ENCODE assay signal across 16 cellular contexts in genomic region chr15:66433726-66434125, GRCh38. TPM values are rescaled to one million over a fixed set of nuclear protein-coding genes. Genes with fewer than 3 reads are reported as not detected.
DNase-seq lines count a peak whose midpoint lies in the region; ATAC-seq and TF ChIP-seq lines count a peak whose summit lies in the region.
"Had no signal": no experiment of that assay in that cellular context is flagged by ENCODE, and none has a peak within 500 bp of the region (broad histone marks: within the 10 kb centered on the region; RNA-seq: fewer than 3 reads in every experiment).

No MANE protein-coding gene starts in this region.

- no peak overlapping the region for H4K91ac ChIP-seq in IMR-90 (ENCODE audit: insufficient read depth, low read depth, low read length)

- H3K56ac ChIP-seq in IMR-90 (ENCODE audit: extremely low read depth, insufficient read depth, low read length): no peak overlapping the region

- WGBS in IMR-90 (ENCODE audit: extremely low coverage in 2 of 2, insufficient read length in 1 of 2), 2 experiments: no CpG with 5 or more reads among the region's 2 CpGs
- WGBS in gastroesophageal sphincter (ENCODE audit: low coverage in 1 of 2), 2 donors: 75% methylated on average over 2 of the region's 2 CpGs; no CpG with 5 or more reads in 1 of the 2 donors

- H4K20me1 ChIP-seq in IMR-90 (ENCODE audit: insufficient read depth, low read length): peaks cover 48% of the 10 kb centered on the region

- TF ChIP-seq CTCF in IMR-90 (conservative IDR thresholded peaks at IDR 0.05; ENCODE audit: low read depth, low read length) (no peak), neutrophil (IDR thresholded peaks at IDR 0.05) (no peak), gastroesophageal sphincter (IDR thresholded peaks at IDR 0.05) (no peak)

- no peak for TF ChIP-seq EP300 in gastroesophageal sphincter (IDR thresholded peaks at IDR 0.05)

- no peak overlapping the region for H3K23ac ChIP-seq in IMR-90 (ENCODE audit: low read depth, low read length)

- H2BK15ac ChIP-seq in IMR-90 (ENCODE audit: low read depth, low read length): no peak overlapping the region

- no peak overlapping the region for H4K5ac ChIP-seq in IMR-90 (ENCODE audit: low read depth, low read length)

- H2AK9ac ChIP-seq in IMR-90 (replicated peaks; ENCODE audit: low read depth, low read length, poor library complexity): no peak overlapping the region

- TF ChIP-seq RAD21 in IMR-90 (IDR thresholded peaks at IDR 0.05; ENCODE audit: low read length): no peak

- no peak overlapping the region for H2BK20ac ChIP-seq in IMR-90 (ENCODE audit: low read depth, low read length)

- H3K27ac ChIP-seq in IMR-90 (ENCODE audit: insufficient read depth, low read length): no peak overlapping the region
- peak overlapping the region; percentile 67 for H3K27ac ChIP-seq in neutrophil
- no peak overlapping the region for H3K27ac ChIP-seq in gastroesophageal sphincter
- H3K27ac ChIP-seq: HL-60, psoas muscle had no signal

- no peak overlapping the region for H3K27ac Mint-ChIP-seq in activated CD4-positive, alpha-beta memory T cell treated with anti-CD3 and anti-CD28 coated beads for 36 hours
- H3K27ac Mint-ChIP-seq in activated CD4-positive, alpha-beta memory T cell treated with anti-CD3 and anti-CD28 coated beads, Interleukin-2, amount 10 ng/mL, durations not matched to agents 7 days and 5 days: no peak overlapping the region
- H3K27ac Mint-ChIP-seq: activated T-cell treated with anti-CD3 and anti-CD28 coated beads, Interleukin-2, amount 50 U/mL, for 72 hours had no signal

- no peak overlapping the region for H2BK120ac ChIP-seq in IMR-90 (ENCODE audit: low read depth, low read length)

- no peak overlapping the region for H3K9ac ChIP-seq in IMR-90 (ENCODE audit: low read depth, low read length)

- H3K4ac ChIP-seq in IMR-90 (ENCODE audit: low read depth, low read length): no peak overlapping the region

- peaks cover 12% of the 10 kb centered on the region for H3K9me1 ChIP-seq in IMR-90 (ENCODE audit: insufficient read depth, low read length)

- no peak overlapping the region for H3K14ac ChIP-seq in IMR-90 (replicated peaks; ENCODE audit: low read depth, low read length)

- no peak overlapping the region for H2AFZ ChIP-seq in IMR-90 (replicated peaks; ENCODE audit: low read length, poor library complexity)

- H4K8ac ChIP-seq in IMR-90 (ENCODE audit: low read depth in 2 of 2, low read length in 2 of 2): no peak overlapping the region

- BruUV-seq in IMR-90 (replicated peaks; lab: Mats Ljungman, UMichigan): no TSS peak

- H3K4me3 Mint-ChIP-seq in activated CD4-positive, alpha-beta memory T cell treated with anti-CD3 and anti-CD28 coated beads for 36 hours: no peak overlapping the region
- no peak overlapping the region for H3K4me3 Mint-ChIP-seq in activated CD4-positive, alpha-beta memory T cell treated with anti-CD3 and anti-CD28 coated beads, Interleukin-2, amount 10 ng/mL, durations not matched to agents 7 days and 5 days
- H3K4me3 Mint-ChIP-seq: activated T-cell treated with anti-CD3 and anti-CD28 coated beads, Interleukin-2, amount 50 U/mL, for 72 hours; naive B cell had no signal

- no peak for TF ChIP-seq POLR2A in IMR-90 (IDR thresholded peaks at IDR 0.05; ENCODE audit: low read depth, low read length)
- no peak for TF ChIP-seq POLR2A in gastroesophageal sphincter (IDR thresholded peaks at IDR 0.05)

- H3K9me3 Mint-ChIP-seq in activated CD4-positive, alpha-beta memory T cell treated with anti-CD3 and anti-CD28 coated beads for 36 hours: no peaks in the 10 kb centered on the region
- H3K9me3 Mint-ChIP-seq in activated CD4-positive, alpha-beta memory T cell treated with anti-CD3 and anti-CD28 coated beads, Interleukin-2, amount 10 ng/mL, durations not matched to agents 7 days and 5 days: no peaks in the 10 kb centered on the region
- H3K9me3 Mint-ChIP-seq: activated T-cell treated with anti-CD3 and anti-CD28 coated beads, Interleukin-2, amount 50 U/mL, for 72 hours; naive B cell had no signal

- H3K27me3 ChIP-seq in IMR-90 (ENCODE audit: control insufficient read depth, insufficient read depth, low read length) (no peaks in the 10 kb centered on the region), neutrophil (no peaks in the 10 kb centered on the region), gastroesophageal sphincter (no peaks in the 10 kb centered on the region)

- CTCF ChIA-PET in activated CD4-positive, alpha-beta memory T cell treated with anti-CD3 and anti-CD28 coated beads for 36 hours (lab: Charles Lee): interaction anchor here (0.6 to 1.7 kb wide), 4 partner anchors 32 to 690 kb away, joined by 3 to 6 read pairs (median 4); partner anchors contain the start of gene SNAPC5
- CTCF ChIA-PET in activated CD4-positive, alpha-beta memory T cell treated with anti-CD3 and anti-CD28 coated beads, Interleukin-2, amount 10 ng/mL, durations not matched to agents 7 days and 5 days (lab: Charles Lee): interaction anchor here (1.3 kb wide), 1 partner anchor 64 kb away, joined by 3 read pairs; the partner anchor contains the start of gene SNAPC5
- CTCF ChIA-PET in IMR-90 (lab: Yijun Ruan, JAX): no interaction called here

- dilution Hi-C loops in IMR-90 (cut with HindIII; ENCODE audit: low sequenced_read_pairs, unreplicated experiment): no loop called here

- intact Hi-C loops in activated CD4-positive, alpha-beta memory T cell treated with anti-CD3 and anti-CD28 coated beads for 36 hours (cut with micrococcal nuclease): no loop called here
- intact Hi-C loops in IMR-90 (cut with micrococcal nuclease): no loop called here

- in situ Hi-C loops in IMR-90 (cut with MboI; ENCODE audit: low sequenced_read_pairs): no loop called here

- peaks cover 43% of the 10 kb centered on the region for H3K4me1 Mint-ChIP-seq in activated CD4-positive, alpha-beta memory T cell treated with anti-CD3 and anti-CD28 coated beads for 36 hours (ENCODE audit: low read depth)
- peaks cover 29% of the 10 kb centered on the region for H3K4me1 Mint-ChIP-seq in activated CD4-positive, alpha-beta memory T cell treated with anti-CD3 and anti-CD28 coated beads, Interleukin-2, amount 10 ng/mL, durations not matched to agents 7 days and 5 days

- H3K4me1 ChIP-seq in IMR-90 (ENCODE audit: control insufficient read depth, insufficient read depth, low read length) (no peaks in the 10 kb centered on the region), neutrophil (ENCODE audit: control insufficient read depth in 1 of 2, insufficient read depth in 1 of 2, low read depth in 1 of 2, low read length in 1 of 2) (peaks cover 22 to 31% of the 10 kb centered on the region in 2 experiments), gastroesophageal sphincter (no peaks in the 10 kb centered on the region)
- H3K4me1 ChIP-seq: psoas muscle had no signal

- peaks cover 26% of the 10 kb centered on the region for H3K36me3 Mint-ChIP-seq in activated CD4-positive, alpha-beta memory T cell treated with anti-CD3 and anti-CD28 coated beads for 36 hours
- H3K36me3 Mint-ChIP-seq in activated CD4-positive, alpha-beta memory T cell treated with anti-CD3 and anti-CD28 coated beads, Interleukin-2, amount 10 ng/mL, durations not matched to agents 7 days and 5 days (ENCODE audit: low read depth): peaks cover 47% of the 10 kb centered on the region

- no peak overlapping the region for H2BK5ac ChIP-seq in IMR-90 (ENCODE audit: low read depth, low read length, poor library complexity, severe bottlenecking)

- H3K18ac ChIP-seq in IMR-90 (ENCODE audit: low read depth, low read length): no peak overlapping the region

- ATAC-seq in IMR-90 (ENCODE audit: low read depth) (peak; percentile 32; the same call in 1 of the 2 replicates), gastroesophageal sphincter (no peak)
- ATAC-seq: psoas muscle had no signal

- no peaks in the 10 kb centered on the region for H3K27me3 Mint-ChIP-seq in activated CD4-positive, alpha-beta memory T cell treated with anti-CD3 and anti-CD28 coated beads for 36 hours
- H3K27me3 Mint-ChIP-seq in activated CD4-positive, alpha-beta memory T cell treated with anti-CD3 and anti-CD28 coated beads, Interleukin-2, amount 10 ng/mL, durations not matched to agents 7 days and 5 days: no peaks in the 10 kb centered on the region
- H3K27me3 Mint-ChIP-seq: naive B cell had no signal

- H3K36me3 ChIP-seq in IMR-90 (ENCODE audit: control insufficient read depth, insufficient read depth, low read length) (peaks cover 15% of the 10 kb centered on the region), neutrophil (peaks cover 39% of the 10 kb centered on the region), gastroesophageal sphincter (peaks cover 0 to 40% of the 10 kb centered on the region in 2 donors)

- H3K4me3 ChIP-seq in IMR-90 (ENCODE audit: insufficient read depth, low read depth, low read length): no peak overlapping the region
- no peak overlapping the region for H3K4me3 ChIP-seq in neutrophil (ENCODE audit: low read depth in 1 of 2, low read length in 1 of 2)
- no peak overlapping the region for H3K4me3 ChIP-seq in gastroesophageal sphincter
- H3K4me3 ChIP-seq: lung, psoas muscle had no signal

- H3K79me1 ChIP-seq in IMR-90 (ENCODE audit: low read depth in 1 of 2, low read length in 2 of 2): peaks cover 46 to 75% of the 10 kb centered on the region in 2 experiments

- POLR2A ChIA-PET in activated CD4-positive, alpha-beta memory T cell treated with anti-CD3 and anti-CD28 coated beads for 36 hours (lab: Charles Lee): no interaction called here
- POLR2A ChIA-PET in activated CD4-positive, alpha-beta memory T cell treated with anti-CD3 and anti-CD28 coated beads, Interleukin-2, amount 10 ng/mL, durations not matched to agents 7 days and 5 days (lab: Charles Lee): no interaction called here
- POLR2A ChIA-PET in IMR-90 (lab: Charles Lee; ENCODE audit: unreplicated experiment): no interaction called here

- H3K4me2 ChIP-seq in IMR-90 (ENCODE audit: low read depth, low read length): no peak overlapping the region

- no peaks in the 10 kb centered on the region for H3K9me3 ChIP-seq in IMR-90 (ENCODE audit: control insufficient read depth, insufficient read depth, low read length)
- H3K9me3 ChIP-seq in neutrophil: no peaks in the 10 kb centered on the region
- no peaks in the 10 kb centered on the region for H3K9me3 ChIP-seq in gastroesophageal sphincter
- H3K9me3 ChIP-seq: psoas muscle had no signal

- no peak overlapping the region for H2AK5ac ChIP-seq in IMR-90 (ENCODE audit: low read depth, low read length)

- DNase-seq in activated CD4-positive, alpha-beta memory T cell treated with anti-CD3 and anti-CD28 coated beads for 36 hours: peak; percentile 17
- DNase-seq in activated CD4-positive, alpha-beta memory T cell treated with anti-CD3 and anti-CD28 coated beads, Interleukin-2, amount 10 ng/mL, durations not matched to agents 7 days and 5 days: no peak
- DNase-seq in IMR-90: peak; percentile 17
- peak; percentile 59 for DNase-seq in amniotic epithelial cell (ENCODE audit: low read depth)
- DNase-seq in ureter (ENCODE audit: low spot score): no peak
- DNase-seq in SKM-1 (lab: John Stamatoyannopoulos, UW; ENCODE audit: unreplicated experiment): no peak
- DNase-seq: activated T-cell treated with anti-CD3 and anti-CD28 coated beads, Interleukin-2, amount 50 U/mL, for 72 hours; aorta; naive B cell; NCI-H1417; NCI-H2171 treated with DMSO at 0.1 percent for 48 hours; psoas muscle had no signal

RNA-seq across cellular contexts. Expression of gene MAP2K1, which starts 47.0 kb away (rescaled TPM):
- 10 to 100 TPM; 91.8 to 91.9 TPM for total RNA-seq in activated CD4-positive, alpha-beta memory T cell treated with anti-CD3 and anti-CD28 coated beads for 36 hours
- total RNA-seq in activated CD4-positive, alpha-beta memory T cell treated with anti-CD3 and anti-CD28 coated beads, Interleukin-2, amount 10 ng/mL, durations not matched to agents 7 days and 5 days: 10 to 100 TPM; 87.6 to 89.0 TPM
- total RNA-seq in IMR-90 (2012; rRNA removed) (37.8 and 58.9 TPM in 2 replicates), gastroesophageal sphincter (10 to 100 TPM; 27.7 to 47.1 (median 39.6) TPM), ureter (23.1 TPM)
- polyA plus RNA-seq in IMR-90 (2012; rRNA removed): 33.3 and 34.7 TPM in 2 replicates
- 18.9 and 28.3 TPM in 2 replicates for polyA plus RNA-seq in IMR-90 (2012; cell fraction: cytosol; rRNA removed)
- polyA plus RNA-seq in IMR-90 (2012; cell fraction: nucleus; rRNA removed; ENCODE audit: low replicate concordance): 9.2 and 28.3 TPM in 2 replicates

Comparison
In these comparisons a context has a peak if more than half of its experiments do, and no peak if none do; other contexts are left out.
1. DNase-seq: peak in activated CD4-positive, alpha-beta memory T cell treated with anti-CD3 and anti-CD28 coated beads for 36 hours (single experiment), IMR-90 (single experiment) and amniotic epithelial cell (single experiment); none in activated CD4-positive, alpha-beta memory T cell treated with anti-CD3 and anti-CD28 coated beads, Interleukin-2, amount 10 ng/mL, durations not matched to agents 7 days and 5 days (single experiment), ureter (single experiment) and SKM-1 (single experiment).